Comparison of ENCODE assay signal across 2 cellular contexts in the genomic region with DNA sequence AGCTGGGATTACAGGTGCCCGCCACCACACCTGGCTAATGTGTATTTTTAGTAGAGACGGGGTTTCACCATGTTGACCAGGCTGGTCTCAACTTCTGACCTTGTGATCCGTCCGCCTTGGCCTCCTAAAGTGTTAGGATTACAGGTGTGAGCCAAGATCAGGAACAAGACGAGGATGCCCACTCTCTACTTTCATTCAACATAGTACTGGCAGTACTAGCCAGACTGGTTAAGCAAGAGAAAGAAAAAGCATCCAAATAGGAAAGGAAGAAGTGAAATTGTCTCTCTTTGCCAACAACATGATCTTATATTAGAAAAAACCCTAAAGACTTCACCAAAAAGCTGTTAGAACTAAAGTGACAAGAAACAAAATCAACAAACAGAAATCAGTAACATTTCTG.
TF ChIP-seq lines count a peak whose summit lies in the region.

No MANE protein-coding gene starts in this region.

TF ChIP-seq in GM12891, 5 proteins besides CTCF, POLR2A, EP300 and RAD21:
- TF ChIP-seq PAX5 (IDR thresholded peaks at IDR 0.05; ENCODE audit: insufficient read depth, low read length, severe bottlenecking) = no peak
- no peak for TF ChIP-seq POLR2AphosphoS5 (IDR thresholded peaks at IDR 0.05; ENCODE audit: low read depth, low read length)
- no peak for TF ChIP-seq POU2F2 (IDR thresholded peaks at IDR 0.05; ENCODE audit: low read depth, low read length)
- TF ChIP-seq SPI1 (IDR thresholded peaks at IDR 0.05; ENCODE audit: low read depth, low read length) = no peak
- no peak for TF ChIP-seq TAF1 (IDR thresholded peaks at IDR 0.05; ENCODE audit: low read depth, low read length)
TF ChIP-seq in GM12891: peak in this region for 0.

TF ChIP-seq in K562, 482 proteins besides CTCF, POLR2A, EP300 and RAD21:
- no peak for TF ChIP-seq DMBX1 (CRISPR knock-in tag; IDR thresholded peaks at IDR 0.05; ENCODE audit: borderline replicate concordance)
- TF ChIP-seq, protein P1, sequence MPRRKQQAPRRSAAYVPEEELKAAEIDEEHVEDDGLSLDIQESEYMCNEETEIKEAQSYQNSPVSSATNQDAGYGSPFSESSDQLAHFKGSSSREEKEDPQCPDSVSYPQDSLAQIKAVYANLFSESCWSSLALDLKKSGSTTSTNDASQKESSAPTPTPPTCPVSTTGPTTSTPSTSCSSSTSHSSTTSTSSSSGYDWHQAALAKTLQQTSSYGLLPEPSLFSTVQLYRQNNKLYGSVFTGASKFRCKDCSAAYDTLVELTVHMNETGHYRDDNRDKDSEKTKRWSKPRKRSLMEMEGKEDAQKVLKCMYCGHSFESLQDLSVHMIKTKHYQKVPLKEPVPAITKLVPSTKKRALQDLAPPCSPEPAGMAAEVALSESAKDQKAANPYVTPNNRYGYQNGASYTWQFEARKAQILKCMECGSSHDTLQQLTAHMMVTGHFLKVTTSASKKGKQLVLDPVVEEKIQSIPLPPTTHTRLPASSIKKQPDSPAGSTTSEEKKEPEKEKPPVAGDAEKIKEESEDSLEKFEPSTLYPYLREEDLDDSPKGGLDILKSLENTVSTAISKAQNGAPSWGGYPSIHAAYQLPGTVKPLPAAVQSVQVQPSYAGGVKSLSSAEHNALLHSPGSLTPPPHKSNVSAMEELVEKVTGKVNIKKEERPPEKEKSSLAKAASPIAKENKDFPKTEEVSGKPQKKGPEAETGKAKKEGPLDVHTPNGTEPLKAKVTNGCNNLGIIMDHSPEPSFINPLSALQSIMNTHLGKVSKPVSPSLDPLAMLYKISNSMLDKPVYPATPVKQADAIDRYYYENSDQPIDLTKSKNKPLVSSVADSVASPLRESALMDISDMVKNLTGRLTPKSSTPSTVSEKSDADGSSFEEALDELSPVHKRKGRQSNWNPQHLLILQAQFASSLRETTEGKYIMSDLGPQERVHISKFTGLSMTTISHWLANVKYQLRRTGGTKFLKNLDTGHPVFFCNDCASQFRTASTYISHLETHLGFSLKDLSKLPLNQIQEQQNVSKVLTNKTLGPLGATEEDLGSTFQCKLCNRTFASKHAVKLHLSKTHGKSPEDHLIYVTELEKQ (CRISPR knock-in tag; IDR thresholded peaks at IDR 0.05) = no peak
- no peak for TF ChIP-seq ZNF75A (CRISPR knock-in tag; IDR thresholded peaks at IDR 0.05)
- no peak for TF ChIP-seq POLR2H (tag; IDR thresholded peaks at IDR 0.05; ENCODE audit: low read depth)
TF ChIP-seq in K562: peak in this region for 0.
